In the genomic region with DNA sequence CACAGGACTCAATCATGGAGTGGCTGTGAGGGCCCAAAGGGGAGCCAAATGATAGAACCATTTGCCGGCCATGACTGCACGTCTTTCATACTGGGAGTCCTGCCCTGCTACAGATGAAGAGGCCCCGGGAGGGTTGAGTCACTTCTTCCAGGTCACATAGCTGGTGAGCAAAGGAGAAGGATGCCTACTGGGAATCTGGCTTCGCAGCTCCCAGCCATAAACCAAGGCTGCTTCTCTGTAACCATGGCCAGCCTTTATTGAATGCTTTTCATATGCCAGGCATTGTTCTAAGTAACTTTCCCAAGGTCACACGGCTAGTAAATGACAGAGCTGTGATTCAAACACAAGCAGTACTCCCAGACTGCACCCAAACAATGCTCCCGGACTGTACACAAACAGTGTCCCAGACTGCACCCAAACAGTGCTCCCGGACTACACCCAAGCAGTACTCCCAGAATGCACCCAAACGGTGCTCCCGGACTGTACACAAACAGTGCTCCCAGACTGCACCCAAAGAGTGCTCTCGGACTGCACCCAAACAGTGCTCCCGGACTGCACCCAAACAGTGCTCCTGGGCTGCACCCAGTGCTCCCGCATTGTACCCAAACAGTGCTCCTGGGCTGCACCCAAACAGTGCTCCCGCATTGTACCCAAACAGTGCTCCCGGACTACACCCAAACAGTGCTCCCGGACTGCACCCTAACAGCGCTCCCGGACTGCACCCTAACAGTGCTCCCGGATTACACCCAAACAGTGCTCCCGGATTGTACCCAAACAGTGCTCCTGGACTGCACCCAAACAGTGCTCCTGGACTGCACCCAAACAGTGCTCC, we compare ENCODE assay signal across 17 cellular contexts.
DNase-seq lines count a peak whose midpoint lies in the region; ATAC-seq and TF ChIP-seq lines count a peak whose summit lies in the region.
"Had no signal": no experiment of that assay in that cellular context is flagged by ENCODE, and none has a peak within 500 bp of the region (broad histone marks: within the 10 kb centered on the region; RNA-seq: fewer than 3 reads in every experiment).

No MANE protein-coding gene starts in this region.

- TF ChIP-seq CTCF in brain microvascular endothelial cell (IDR thresholded peaks at IDR 0.05; ENCODE audit: low read depth, low read length, missing control alignments) (no peak), upper lobe of right lung (IDR thresholded peaks at IDR 0.05) (no peak), esophagus squamous epithelium (IDR thresholded peaks at IDR 0.05) (no peak)

- TF ChIP-seq POLR2A in esophagus squamous epithelium (IDR thresholded peaks at IDR 0.05): no peak

- peak; percentile 41 for DNase-seq in activated effector memory CD4-positive, alpha-beta T cell treated with anti-CD3 and anti-CD28 coated beads, Interleukin-2, amount 50 U/mL, for 16 hours
- DNase-seq in activated effector memory CD4-positive, alpha-beta T cell treated with Interleukin-2 at 50 U/mL for 16 hours: no peak
- peak; percentile 61 for DNase-seq in brain microvascular endothelial cell
- DNase-seq in kidney tubule cell (ENCODE audit: low spot score): peak; percentile 47
- no peak for DNase-seq in upper lobe of right lung
- no peak for DNase-seq in esophagus squamous epithelium (lab: John Stamatoyannopoulos, UW)
- no peak for DNase-seq in activated naive CD4-positive, alpha-beta T cell treated with Interleukin-2 at 50 U/mL for 16 hours
- DNase-seq: activated CD8-positive, alpha-beta T cell treated with anti-CD3 and anti-CD28 coated beads, Interleukin-2, amount 10 ng/mL, durations not matched to agents 7 days and 5 days; activated naive CD4-positive, alpha-beta T cell treated with anti-CD3 and anti-CD28 coated beads, Interleukin-2, amount 50 U/mL, for 16 hours; cortex of kidney; naive B cell; NCI-H1417; NCI-H510A treated with DMSO at 0.1 percent for 48 hours; RPMI8226; thyroid gland had no signal

- H3K4me1 ChIP-seq in upper lobe of right lung (peaks cover 6% of the 10 kb centered on the region), esophagus squamous epithelium (peaks cover 18 to 51% (median 33%) of the 10 kb centered on the region in 3 donors)
- H3K4me1 ChIP-seq: foreskin keratinocyte had no signal

- 85 to 96% methylated on average over 10 to 14 of the region's 19 CpGs for WGBS in esophagus squamous epithelium, 2 donors

- peak; percentile 8 for ATAC-seq in upper lobe of right lung
- ATAC-seq in HG02970 (IDR thresholded peaks at IDR 0.05; ENCODE audit: low FRiP score, unreplicated experiment): no peak
- ATAC-seq: activated CD8-positive, alpha-beta T cell treated with anti-CD3 and anti-CD28 coated beads, Interleukin-2, amount 10 ng/mL, durations not matched to agents 7 days and 5 days; foreskin keratinocyte had no signal

- intact Hi-C loops in upper lobe of right lung (cut with DNase I): no loop called here
- intact Hi-C loops in esophagus squamous epithelium (cut with DNase I): no loop called here

- H3K9me3 ChIP-seq in upper lobe of right lung: no peaks in the 10 kb centered on the region
- no peaks in the 10 kb centered on the region for H3K9me3 ChIP-seq in esophagus squamous epithelium
- H3K9me3 ChIP-seq: thyroid gland had no signal

- in situ Hi-C loops in brain microvascular endothelial cell (cut with HindIII; ENCODE audit: low pct_ligation_motif_present, low sequenced_read_pairs): no loop called here

- H3K4me3 ChIP-seq in brain microvascular endothelial cell (ENCODE audit: low read depth, low read length) (no peak overlapping the region), upper lobe of right lung (no peak overlapping the region), esophagus squamous epithelium (no peak overlapping the region)
- H3K4me3 ChIP-seq: thyroid gland had no signal

- no peaks in the 10 kb centered on the region for H3K36me3 ChIP-seq in brain microvascular endothelial cell (replicated peaks)
- no peaks in the 10 kb centered on the region for H3K36me3 ChIP-seq in upper lobe of right lung
- no peaks in the 10 kb centered on the region for H3K36me3 ChIP-seq in esophagus squamous epithelium
- H3K36me3 ChIP-seq: thyroid gland had no signal

- H3K27ac ChIP-seq in brain microvascular endothelial cell: no peak overlapping the region
- H3K27ac ChIP-seq in upper lobe of right lung: peak overlapping the region; percentile 15
- peak overlapping the region in 2 of 4 donors; percentile 21 to 75 for H3K27ac ChIP-seq in esophagus squamous epithelium
- H3K27ac ChIP-seq: foreskin keratinocyte, thyroid gland had no signal

- H3K27me3 ChIP-seq in brain microvascular endothelial cell (replicated peaks) (no peaks in the 10 kb centered on the region), upper lobe of right lung (no peaks in the 10 kb centered on the region), esophagus squamous epithelium (peaks cover 0 to 4% (median 0%) of the 10 kb centered on the region in 4 donors)
- H3K27me3 ChIP-seq: thyroid gland had no signal

Comparison
In these comparisons a context has a peak if more than half of its experiments do, and no peak if none do; other contexts are left out.
1. DNase-seq: peak in activated effector memory CD4-positive, alpha-beta T cell treated with anti-CD3 and anti-CD28 coated beads, Interleukin-2, amount 50 U/mL, for 16 hours (single experiment), brain microvascular endothelial cell (single experiment) and kidney tubule cell (single experiment); none in activated effector memory CD4-positive, alpha-beta T cell treated with Interleukin-2 at 50 U/mL for 16 hours (single experiment), upper lobe of right lung (single experiment), esophagus squamous epithelium (single experiment) and activated naive CD4-positive, alpha-beta T cell treated with Interleukin-2 at 50 U/mL for 16 hours (single experiment).